17 cellular contexts compared by ENCODE assay signal in the genomic region with DNA sequence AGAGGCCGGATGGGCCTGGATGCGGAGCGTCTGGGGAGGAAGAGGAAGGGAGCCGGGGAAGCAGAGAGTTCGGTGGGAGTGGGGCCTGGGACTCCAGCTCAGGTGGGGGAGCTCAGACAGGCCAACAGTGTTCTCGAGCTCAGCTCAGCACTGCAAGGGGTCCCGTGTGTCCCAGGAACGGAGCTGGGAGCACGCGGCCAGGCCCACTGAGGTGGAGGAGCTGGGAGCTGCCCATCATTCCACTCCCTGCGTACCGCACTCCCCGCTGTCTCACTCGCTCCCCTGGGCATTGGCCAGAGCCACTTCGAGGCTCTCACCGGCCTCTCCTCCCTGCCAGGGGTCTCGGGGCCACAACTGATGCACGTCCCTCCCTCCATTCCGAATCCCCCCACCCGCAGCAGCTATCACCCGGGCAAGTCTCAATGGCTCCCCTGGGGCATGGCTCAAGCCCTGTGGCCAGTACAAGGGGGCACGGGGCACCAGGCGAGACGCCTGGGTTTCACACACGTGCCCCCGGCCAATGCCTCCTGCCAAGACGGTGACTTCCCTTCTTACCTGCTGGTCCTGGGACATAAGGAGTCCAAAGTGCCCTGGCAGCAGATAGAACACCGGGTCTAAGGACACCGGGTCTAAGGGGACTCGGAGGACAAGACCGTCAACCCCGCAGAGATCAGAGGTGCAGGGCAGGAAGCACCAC. TPM values are rescaled to one million over a fixed set of nuclear protein-coding genes. Genes with fewer than 3 reads are reported as not detected.
DNase-seq lines count a peak whose midpoint lies in the region; ATAC-seq, FAIRE-seq and TF ChIP-seq lines count a peak whose summit lies in the region.
"Had no signal": no experiment of that assay in that cellular context is flagged by ENCODE, and none has a peak within 500 bp of the region (broad histone marks: within the 10 kb centered on the region; RNA-seq: fewer than 3 reads in every experiment).

No MANE protein-coding gene starts in this region.

- H4K5ac ChIP-seq in mesendoderm (ENCODE audit: low read length), result no peak overlapping the region

- TF ChIP-seq CTCF in bronchial epithelial cell (IDR thresholded peaks at IDR 0.05; ENCODE audit: insufficient read depth, low read length, severe bottlenecking) (no peak), stomach (IDR thresholded peaks at IDR 0.05) (no peak)

- no peak overlapping the region for H2BK15ac ChIP-seq in mesendoderm (replicated peaks; ENCODE audit: low read depth)

- no peak for TF ChIP-seq POLR2A in stomach (IDR thresholded peaks at IDR 0.05)

- peak overlapping the region; percentile 13 for H3K56ac ChIP-seq in mesendoderm (ENCODE audit: low read length)

- H3K23ac ChIP-seq in mesendoderm (ENCODE audit: low read length), result no peak overlapping the region

- H2BK5ac ChIP-seq in mesendoderm (ENCODE audit: low read length), result no peak overlapping the region

- H3K4me1 ChIP-seq in mesendoderm (ENCODE audit: control insufficient read depth, low read depth, low read length) (no peaks in the 10 kb centered on the region), stomach (peaks cover 20 to 37% (median 32%) of the 10 kb centered on the region in 4 donors)
- H3K4me1 ChIP-seq: HAP-1 had no signal

- no peak overlapping the region for H3K9ac ChIP-seq in mesendoderm (ENCODE audit: low read length)

- H3K4me2 ChIP-seq in mesendoderm (ENCODE audit: low read length), result no peak overlapping the region

- no CpG with 5 or more reads among the region's 32 CpGs for WGBS in mesendoderm (ENCODE audit: extremely low coverage, insufficient coverage, low lambda C conversion rate)
- 86 to 90% (median 86%) methylated on average over 26 to 32 of the region's 32 CpGs for WGBS in stomach, 5 donors

- intact Hi-C loops in stomach (cut with DNase I; ENCODE audit: low total_unique reads), result no loop called here

- H3K36me3 ChIP-seq in H7 (replicated peaks; ENCODE audit: control insufficient read depth, insufficient read depth, low read length) (no peaks in the 10 kb centered on the region), bronchial epithelial cell (ENCODE audit: control insufficient read depth, insufficient read depth, low read length) (no peaks in the 10 kb centered on the region), mesendoderm (ENCODE audit: control insufficient read depth, insufficient read depth, low read length) (no peaks in the 10 kb centered on the region), stomach (no peaks in the 10 kb centered on the region)
- H3K36me3 ChIP-seq: HAP-1 had no signal

- H3K4me3 ChIP-seq in H7 (ENCODE audit: insufficient read depth, low read depth, low read length) (no peak overlapping the region), bronchial epithelial cell (ENCODE audit: low read depth, low read length) (no peak overlapping the region), mesendoderm (ENCODE audit: low read length) (no peak overlapping the region), stomach (no peak overlapping the region)
- H3K4me3 ChIP-seq: HAP-1 had no signal

- no peak overlapping the region for H3K18ac ChIP-seq in mesendoderm (ENCODE audit: low read length)

- no peaks in the 10 kb centered on the region for H3K79me1 ChIP-seq in mesendoderm (ENCODE audit: low read length)

- no peak for TF ChIP-seq EP300 in stomach (IDR thresholded peaks at IDR 0.05)

- peak; percentile 59 for DNase-seq in H7
- no peak for DNase-seq in bronchial epithelial cell (ENCODE audit: low read depth)
- no peak for DNase-seq in mesendoderm
- DNase-seq in stomach, result no peak
- DNase-seq in AG08395 (ENCODE audit: low spot score), result no peak
- no peak for DNase-seq in amniotic stem cell (lab: John Stamatoyannopoulos, UW)
- DNase-seq in inferior parietal cortex (ENCODE audit: extremely low spot score), result no peak
- DNase-seq: effector CD4-positive, alpha-beta T cell; foreskin melanocyte; immature natural killer cell; Kasumi-1; NCI-H524; T-cell had no signal

- no peak overlapping the region for H4K8ac ChIP-seq in mesendoderm (ENCODE audit: low read depth, low read length)

- H3K79me2 ChIP-seq in mesendoderm (ENCODE audit: control insufficient read depth, insufficient read depth, low read length), result no peaks in the 10 kb centered on the region

- H3K27ac ChIP-seq in mesendoderm (ENCODE audit: low read depth, low read length) (no peak overlapping the region), stomach (peak overlapping the region; percentile 5 to 87 (median 77))

- FAIRE-seq in bronchial epithelial cell (lab: Jason Lieb, UNC), result peak; percentile 32

- H3K9me3 ChIP-seq in stomach, result peaks cover 0 to 8% (median 4%) of the 10 kb centered on the region in 4 donors

- H2BK120ac ChIP-seq in mesendoderm (ENCODE audit: low read depth, low read length), result no peak overlapping the region

- H3K27me3 ChIP-seq in H7 (ENCODE audit: control insufficient read depth, insufficient read depth, low read length) (no peaks in the 10 kb centered on the region), bronchial epithelial cell (ENCODE audit: control insufficient read depth, insufficient read depth, low read length) (peaks cover 2% of the 10 kb centered on the region), mesendoderm (ENCODE audit: insufficient read depth, low read length, poor library complexity) (no peaks in the 10 kb centered on the region), stomach (peaks cover 0 to 53% (median 4%) of the 10 kb centered on the region in 3 donors)

- no peak for ATAC-seq in HG03432 (IDR thresholded peaks at IDR 0.05; ENCODE audit: unreplicated experiment)
- ATAC-seq: activated CD4-positive, CD25-positive, alpha-beta regulatory T cell treated with anti-CD3 and anti-CD28 coated beads, Interleukin-2, amount 50 U/mL, for 24 hours; Panc1; T-cell had no signal

- no peak overlapping the region for H3K4ac ChIP-seq in mesendoderm (ENCODE audit: low read depth, low read length)

- no peak overlapping the region for H2AK5ac ChIP-seq in mesendoderm (ENCODE audit: low read length)

RNA-seq across cellular contexts. Expression of gene COL6A2, which starts 30.3 kb away (rescaled TPM):
- total RNA-seq in H7 (2014; rRNA removed; shearing (Covaris generic)), result 127 and 143 TPM in 2 replicates
- total RNA-seq in bronchial epithelial cell (1.0 and 12.6 TPM in 2 replicates), stomach (1,000 to 10,000 TPM in 1 of 5 donors, 100 to 1,000 TPM in 4; 351 to 3,737 (median 491) TPM)
- 67.9 TPM for polyA plus RNA-seq in mesendoderm (2013, experiment 1 of 2)
- polyA plus RNA-seq in mesendoderm (2013, experiment 2 of 2), result 67.5 TPM
- 100 to 1,000 TPM in 2 of 3 donors, 10 to 100 TPM in 1; 79.3 to 246 (median 113) TPM for polyA plus RNA-seq in stomach
